Comparison of ENCODE assay signal across 1 cellular context in the genomic region with DNA sequence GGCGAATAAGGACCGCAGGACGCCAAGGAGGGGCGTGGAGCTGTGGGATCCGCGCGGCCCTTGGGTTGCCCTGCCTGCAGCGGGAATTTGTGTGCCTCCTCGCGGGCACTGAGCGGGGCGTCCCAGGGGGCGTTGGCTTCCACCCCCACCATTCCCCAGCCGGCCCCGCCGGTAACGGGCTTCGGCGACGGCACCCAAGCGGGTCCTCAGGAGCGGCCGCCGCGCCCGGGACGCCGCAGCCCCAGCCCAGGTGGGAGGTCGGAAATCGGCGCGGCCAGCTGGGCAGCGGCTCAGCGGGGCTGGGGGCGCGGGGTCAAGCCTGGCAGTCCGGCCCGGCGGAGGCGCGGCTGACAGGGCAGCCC.
TF ChIP-seq lines count a peak whose summit lies in the region.

No MANE protein-coding gene starts in this region.

TF ChIP-seq in SK-N-SH, 30 proteins besides CTCF, POLR2A, EP300 and RAD21 (continued from another document):
- TF ChIP-seq, protein P1, sequence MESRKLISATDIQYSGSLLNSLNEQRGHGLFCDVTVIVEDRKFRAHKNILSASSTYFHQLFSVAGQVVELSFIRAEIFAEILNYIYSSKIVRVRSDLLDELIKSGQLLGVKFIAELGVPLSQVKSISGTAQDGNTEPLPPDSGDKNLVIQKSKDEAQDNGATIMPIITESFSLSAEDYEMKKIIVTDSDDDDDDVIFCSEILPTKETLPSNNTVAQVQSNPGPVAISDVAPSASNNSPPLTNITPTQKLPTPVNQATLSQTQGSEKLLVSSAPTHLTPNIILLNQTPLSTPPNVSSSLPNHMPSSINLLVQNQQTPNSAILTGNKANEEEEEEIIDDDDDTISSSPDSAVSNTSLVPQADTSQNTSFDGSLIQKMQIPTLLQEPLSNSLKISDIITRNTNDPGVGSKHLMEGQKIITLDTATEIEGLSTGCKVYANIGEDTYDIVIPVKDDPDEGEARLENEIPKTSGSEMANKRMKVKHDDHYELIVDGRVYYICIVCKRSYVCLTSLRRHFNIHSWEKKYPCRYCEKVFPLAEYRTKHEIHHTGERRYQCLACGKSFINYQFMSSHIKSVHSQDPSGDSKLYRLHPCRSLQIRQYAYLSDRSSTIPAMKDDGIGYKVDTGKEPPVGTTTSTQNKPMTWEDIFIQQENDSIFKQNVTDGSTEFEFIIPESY (IDR thresholded peaks at IDR 0.05; ENCODE audit: borderline replicate concordance, low read depth): no peak
- no peak for TF ChIP-seq TAF1 (IDR thresholded peaks at IDR 0.05; ENCODE audit: borderline replicate concordance, low read depth, low read length)
- TF ChIP-seq, protein P2, sequence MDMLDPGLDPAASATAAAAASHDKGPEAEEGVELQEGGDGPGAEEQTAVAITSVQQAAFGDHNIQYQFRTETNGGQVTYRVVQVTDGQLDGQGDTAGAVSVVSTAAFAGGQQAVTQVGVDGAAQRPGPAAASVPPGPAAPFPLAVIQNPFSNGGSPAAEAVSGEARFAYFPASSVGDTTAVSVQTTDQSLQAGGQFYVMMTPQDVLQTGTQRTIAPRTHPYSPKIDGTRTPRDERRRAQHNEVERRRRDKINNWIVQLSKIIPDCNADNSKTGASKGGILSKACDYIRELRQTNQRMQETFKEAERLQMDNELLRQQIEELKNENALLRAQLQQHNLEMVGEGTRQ (IDR thresholded peaks at IDR 0.05; ENCODE audit: borderline replicate concordance, low read depth, low read length): no peak
- no peak for TF ChIP-seq RFX5 (IDR thresholded peaks at IDR 0.05; ENCODE audit: low read length)
- no peak for TF ChIP-seq NRF1 (IDR thresholded peaks at IDR 0.05; ENCODE audit: low read depth, low read length)
- TF ChIP-seq TCF12 (IDR thresholded peaks at IDR 0.05): no peak
- no peak for TF ChIP-seq FOXM1 (IDR thresholded peaks at IDR 0.05; ENCODE audit: low read depth)
- TF ChIP-seq, protein P3, sequence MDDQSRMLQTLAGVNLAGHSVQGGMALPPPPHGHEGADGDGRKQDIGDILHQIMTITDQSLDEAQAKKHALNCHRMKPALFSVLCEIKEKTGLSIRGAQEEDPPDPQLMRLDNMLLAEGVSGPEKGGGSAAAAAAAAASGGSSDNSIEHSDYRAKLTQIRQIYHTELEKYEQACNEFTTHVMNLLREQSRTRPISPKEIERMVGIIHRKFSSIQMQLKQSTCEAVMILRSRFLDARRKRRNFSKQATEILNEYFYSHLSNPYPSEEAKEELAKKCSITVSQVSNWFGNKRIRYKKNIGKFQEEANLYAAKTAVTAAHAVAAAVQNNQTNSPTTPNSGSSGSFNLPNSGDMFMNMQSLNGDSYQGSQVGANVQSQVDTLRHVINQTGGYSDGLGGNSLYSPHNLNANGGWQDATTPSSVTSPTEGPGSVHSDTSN (IDR thresholded peaks at IDR 0.05): no peak
- TF ChIP-seq RXRA (IDR thresholded peaks at IDR 0.05; ENCODE audit: borderline replicate concordance, low read depth): no peak
- TF ChIP-seq MEF2A (IDR thresholded peaks at IDR 0.05; ENCODE audit: borderline replicate concordance, low read depth): no peak
- TF ChIP-seq, protein P4, sequence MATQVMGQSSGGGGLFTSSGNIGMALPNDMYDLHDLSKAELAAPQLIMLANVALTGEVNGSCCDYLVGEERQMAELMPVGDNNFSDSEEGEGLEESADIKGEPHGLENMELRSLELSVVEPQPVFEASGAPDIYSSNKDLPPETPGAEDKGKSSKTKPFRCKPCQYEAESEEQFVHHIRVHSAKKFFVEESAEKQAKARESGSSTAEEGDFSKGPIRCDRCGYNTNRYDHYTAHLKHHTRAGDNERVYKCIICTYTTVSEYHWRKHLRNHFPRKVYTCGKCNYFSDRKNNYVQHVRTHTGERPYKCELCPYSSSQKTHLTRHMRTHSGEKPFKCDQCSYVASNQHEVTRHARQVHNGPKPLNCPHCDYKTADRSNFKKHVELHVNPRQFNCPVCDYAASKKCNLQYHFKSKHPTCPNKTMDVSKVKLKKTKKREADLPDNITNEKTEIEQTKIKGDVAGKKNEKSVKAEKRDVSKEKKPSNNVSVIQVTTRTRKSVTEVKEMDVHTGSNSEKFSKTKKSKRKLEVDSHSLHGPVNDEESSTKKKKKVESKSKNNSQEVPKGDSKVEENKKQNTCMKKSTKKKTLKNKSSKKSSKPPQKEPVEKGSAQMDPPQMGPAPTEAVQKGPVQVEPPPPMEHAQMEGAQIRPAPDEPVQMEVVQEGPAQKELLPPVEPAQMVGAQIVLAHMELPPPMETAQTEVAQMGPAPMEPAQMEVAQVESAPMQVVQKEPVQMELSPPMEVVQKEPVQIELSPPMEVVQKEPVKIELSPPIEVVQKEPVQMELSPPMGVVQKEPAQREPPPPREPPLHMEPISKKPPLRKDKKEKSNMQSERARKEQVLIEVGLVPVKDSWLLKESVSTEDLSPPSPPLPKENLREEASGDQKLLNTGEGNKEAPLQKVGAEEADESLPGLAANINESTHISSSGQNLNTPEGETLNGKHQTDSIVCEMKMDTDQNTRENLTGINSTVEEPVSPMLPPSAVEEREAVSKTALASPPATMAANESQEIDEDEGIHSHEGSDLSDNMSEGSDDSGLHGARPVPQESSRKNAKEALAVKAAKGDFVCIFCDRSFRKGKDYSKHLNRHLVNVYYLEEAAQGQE (IDR thresholded peaks at IDR 0.05; ENCODE audit: low read depth, low read length): no peak
